In the genomic region with DNA sequence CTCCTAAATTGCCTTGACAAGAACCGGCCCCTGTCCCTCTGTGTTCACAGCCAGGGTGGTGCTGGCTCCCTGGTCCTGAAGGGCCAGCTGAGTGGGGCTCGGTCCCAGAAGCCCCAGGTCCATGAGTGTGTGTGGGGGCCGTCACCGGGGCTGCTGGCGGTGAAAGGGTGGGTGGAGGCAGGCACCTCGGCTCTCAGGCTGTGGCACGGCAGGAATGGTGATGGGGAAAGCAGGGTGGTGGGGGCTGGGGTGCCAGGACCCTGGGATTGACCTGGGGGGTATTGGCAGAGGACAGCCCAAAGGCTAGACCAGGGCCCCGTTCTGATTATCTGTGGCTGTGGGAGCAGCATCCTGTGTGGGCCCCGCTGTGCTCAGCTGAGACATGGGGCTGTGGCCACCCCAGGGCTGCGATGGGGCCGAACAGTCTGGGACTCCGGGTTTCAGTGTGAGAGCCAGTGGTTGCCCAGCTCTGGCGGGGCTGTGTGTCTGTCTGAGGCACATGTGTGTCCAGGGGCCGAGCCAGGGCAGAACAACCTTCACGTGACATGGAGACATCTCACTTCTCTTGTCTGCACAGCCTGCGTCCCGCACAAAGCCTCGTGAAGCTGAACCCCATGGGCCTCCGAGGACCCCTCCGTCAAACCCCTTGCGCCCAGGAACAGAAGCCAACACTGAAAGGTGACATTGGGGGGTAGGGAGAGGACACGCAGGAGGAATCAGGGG, we compare ENCODE assay signal across 14 cellular contexts.
"Had no signal": no experiment of that assay in that cellular context is flagged by ENCODE, and none has a peak within 500 bp of the region (broad histone marks: within the 10 kb centered on the region; RNA-seq: fewer than 3 reads in every experiment).

No MANE protein-coding gene starts in this region.

- H3K9me3 Mint-ChIP-seq: activated CD4-positive, alpha-beta memory T cell treated with anti-CD3 and anti-CD28 coated beads, Interleukin-2, amount 10 ng/mL, durations not matched to agents 7 days and 5 days; activated T-helper 17 cell treated with anti-CD3 and anti-CD28 coated beads, Interleukin-2, amount 50 U/mL, for 72 hours; brain; natural killer cell treated with Interleukin-12 subunit alpha and Interleukin-12 subunit beta and Interleukin-15 and Interleukin-18, amount 100 ng/mL, for 72 hours; T-helper 2 cell treated with Interferon-gamma antibody and Interleukin-4, amounts not matched to agents 5 μg/mL and 100 μg/mL, for 36 hours had no signal

- H3K4me1 Mint-ChIP-seq: activated CD4-positive, alpha-beta memory T cell treated with anti-CD3 and anti-CD28 coated beads, Interleukin-2, amount 10 ng/mL, durations not matched to agents 7 days and 5 days; activated T-helper 17 cell treated with anti-CD3 and anti-CD28 coated beads, Interleukin-2, amount 50 U/mL, for 72 hours had no signal

- H3K27ac Mint-ChIP-seq: activated CD4-positive, alpha-beta memory T cell treated with anti-CD3 and anti-CD28 coated beads, Interleukin-2, amount 10 ng/mL, durations not matched to agents 7 days and 5 days; activated CD4-positive, alpha-beta T cell treated with anti-CD3 and anti-CD28 coated beads for 36 hours; activated T-helper 17 cell treated with anti-CD3 and anti-CD28 coated beads, Interleukin-2, amount 50 U/mL, for 72 hours; T-helper 2 cell treated with Interferon-gamma antibody and Interleukin-4, amounts not matched to agents 5 μg/mL and 100 μg/mL, for 36 hours had no signal

- H3K27me3 Mint-ChIP-seq: activated CD4-positive, alpha-beta T cell treated with anti-CD3 and anti-CD28 coated beads for 36 hours; activated T-helper 17 cell treated with anti-CD3 and anti-CD28 coated beads, Interleukin-2, amount 50 U/mL, for 72 hours; brain had no signal

- H3K9me3 ChIP-seq: tibial artery had no signal

- H3K27me3 ChIP-seq: dorsolateral prefrontal cortex had no signal

- DNase-seq: activated CD4-positive, alpha-beta memory T cell treated with anti-CD3 and anti-CD28 coated beads, Interleukin-2, amount 10 ng/mL, durations not matched to agents 7 days and 5 days; activated CD4-positive, alpha-beta T cell treated with anti-CD3 and anti-CD28 coated beads for 36 hours; activated naive CD4-positive, alpha-beta T cell treated with anti-CD3 and anti-CD28 coated beads, Interleukin-2, amount 50 U/mL, for 16 hours; amniotic stem cell; cerebellar nuclear complex; occipital lobe; stimulated activated CD4-positive, alpha-beta T cell treated with anti-CD3 and anti-CD28 coated beads, Interleukin-15, amount 100 ng/mL, for 24 hours; SW 1271 had no signal

- H3K27ac ChIP-seq: dorsolateral prefrontal cortex, tibial artery had no signal

- H3K4me3 ChIP-seq: dorsolateral prefrontal cortex, tibial artery had no signal

- H3K36me3 Mint-ChIP-seq: brain; natural killer cell treated with Interleukin-12 subunit alpha and Interleukin-12 subunit beta and Interleukin-15 and Interleukin-18, amount 100 ng/mL, for 72 hours had no signal

- H3K4me3 Mint-ChIP-seq: activated CD4-positive, alpha-beta memory T cell treated with anti-CD3 and anti-CD28 coated beads, Interleukin-2, amount 10 ng/mL, durations not matched to agents 7 days and 5 days; activated CD4-positive, alpha-beta T cell treated with anti-CD3 and anti-CD28 coated beads for 36 hours; activated T-helper 17 cell treated with anti-CD3 and anti-CD28 coated beads, Interleukin-2, amount 50 U/mL, for 72 hours; brain; natural killer cell treated with Interleukin-12 subunit alpha and Interleukin-12 subunit beta and Interleukin-15 and Interleukin-18, amount 100 ng/mL, for 72 hours; T-helper 2 cell treated with Interferon-gamma antibody and Interleukin-4, amounts not matched to agents 5 μg/mL and 100 μg/mL, for 36 hours had no signal
